ENCODE assay signal across 8 cellular contexts in genomic region chr1:61079898-61080336, GRCh38. TPM values are rescaled to one million over a fixed set of nuclear protein-coding genes. Genes with fewer than 3 reads are reported as not detected.
A peak's percentile ranks its signal among the peaks of the same experiment; 100 is the strongest.
DNase-seq lines count a peak whose midpoint lies in the region; ATAC-seq, FAIRE-seq and TF ChIP-seq lines count a peak whose summit lies in the region.

No MANE protein-coding gene starts in this region.

- H3K9me3 ChIP-seq in H9 (ENCODE audit: control insufficient read depth, low read depth, low read length) (no peaks in the 10 kb centered on the region), PC-3 (ENCODE audit: low read length) (no peaks in the 10 kb centered on the region)

- H3K4me3 ChIP-seq in AG09309 (ENCODE audit: control insufficient read depth, low read depth, low read length) (peak overlapping the region; percentile 11), PC-3 (ENCODE audit: low read length) (peak overlapping the region; percentile 76)

- H3K27me3 Mint-ChIP-seq in H9 (ENCODE audit: low read depth), result peaks cover 81% of the 10 kb centered on the region
- no peaks in the 10 kb centered on the region for H3K27me3 Mint-ChIP-seq in central memory CD8-positive, alpha-beta T cell

- TF ChIP-seq CTCF in AG09309 (IDR thresholded peaks at IDR 0.05; ENCODE audit: control insufficient read depth, insufficient read depth, low read depth, low read length, missing control alignments), result peak; percentile 25
- TF ChIP-seq CTCF in H9 (conservative IDR thresholded peaks at IDR 0.05), result peak; percentile 47; the same call in 2 of the 3 replicates
- peak; percentile 63 for TF ChIP-seq CTCF in PC-3 (conservative IDR thresholded peaks at IDR 0.05; ENCODE audit: low read depth, low read length)

- CTCF ChIA-PET in PC-3 (lab: Charles Lee), result interaction anchor here (0.6 kb wide), 1 partner anchor 15 kb away, joined by 3 read pairs; no protein-coding TSS in a partner anchor

- H3K23ac ChIP-seq in H9 (ENCODE audit: insufficient read length, low read depth, low read length), result no peak overlapping the region

- peak overlapping the region in 1 of 3 experiments; percentile 93; a peak in 2 of 7 replicates for H3K27ac Mint-ChIP-seq in H9
- peak overlapping the region; percentile 85 for H3K27ac Mint-ChIP-seq in central memory CD8-positive, alpha-beta T cell (ENCODE audit: low read depth)

- no peak overlapping the region for H4K8ac ChIP-seq in H9 (replicated peaks; ENCODE audit: insufficient read length, low read depth, low read length)

- H4K20me1 ChIP-seq in H9 (ENCODE audit: control insufficient read depth, insufficient read depth, insufficient read length) (no peaks in the 10 kb centered on the region), PC-3 (ENCODE audit: low read length) (no peaks in the 10 kb centered on the region)

- WGBS in H9 (ENCODE audit: extremely low coverage, insufficient read length, low lambda C conversion rate), result no CpG with 5 or more reads among the region's 14 CpGs

- peaks cover 0 to 3% of the 10 kb centered on the region in 2 experiments; a peak in 3 of 5 replicates for H3K9me3 Mint-ChIP-seq in H9
- H3K9me3 Mint-ChIP-seq in central memory CD8-positive, alpha-beta T cell, result no peaks in the 10 kb centered on the region

- H3K79me2 ChIP-seq in H9 (ENCODE audit: insufficient read depth, low read length), result no peaks in the 10 kb centered on the region
- peaks cover 19% of the 10 kb centered on the region for H3K79me2 ChIP-seq in PC-3 (ENCODE audit: low read length)

- H3K4me3 Mint-ChIP-seq in H9, result peak overlapping the region; percentile 47 to 80
- peak overlapping the region; percentile 92 for H3K4me3 Mint-ChIP-seq in central memory CD8-positive, alpha-beta T cell

- FAIRE-seq in HTR-8/SVneo (lab: Jason Lieb, UNC), result no peak

- H3K4ac ChIP-seq in H9 (ENCODE audit: low read depth, low read length), result no peak overlapping the region

- no peak overlapping the region for H3K9ac ChIP-seq in H9 (ENCODE audit: extremely low read depth, insufficient read length, low read length)
- peak overlapping the region; percentile 35 for H3K9ac ChIP-seq in PC-3 (ENCODE audit: low read length)

- H3K27ac ChIP-seq in H9 (ENCODE audit: insufficient read length, low read depth, low read length) (no peak overlapping the region), PC-3 (ENCODE audit: low read length) (peak overlapping the region; percentile 60)

- H2AK5ac ChIP-seq in H9 (ENCODE audit: insufficient read length, low read length), result no peak overlapping the region

- no peak overlapping the region for H2BK12ac ChIP-seq in H9 (ENCODE audit: insufficient read length, low read depth, low read length)

- intact Hi-C loops in PC-3 (cut with micrococcal nuclease), result loop anchor here (10.0 kb wide), 1 partner anchor 135 kb away; no protein-coding TSS in a partner anchor

- POLR2A ChIA-PET in PC-3 (lab: Charles Lee; ENCODE audit: unreplicated experiment), result interaction anchor here (0.7 kb wide), 1 partner anchor 509 kb away, joined by 3 read pairs; no protein-coding TSS in a partner anchor

- H3K14ac ChIP-seq in H9 (ENCODE audit: insufficient read depth, low read length), result no peak overlapping the region

- H4K5ac ChIP-seq in H9 (ENCODE audit: insufficient read length, low read depth, low read length), result no peak overlapping the region

- no TSS peak for BruUV-seq in PC-3 (replicated peaks; lab: Mats Ljungman, UMichigan)

- peak; percentile 25 for ATAC-seq in PC-3
- ATAC-seq in central memory CD8-positive, alpha-beta T cell (replicated peaks; ENCODE audit: extremely low read depth, poor library complexity, severe bottlenecking), result no peak

- H3F3A ChIP-seq in PC-3 (ENCODE audit: low read length, unreplicated experiment), result no peaks in the 10 kb centered on the region

- H3K56ac ChIP-seq in H9 (ENCODE audit: insufficient read length, low read depth, low read length), result no peak overlapping the region

- H3K9me2 ChIP-seq in PC-3 (replicated peaks; ENCODE audit: low read length), result no peaks in the 10 kb centered on the region

- no peaks in the 10 kb centered on the region for H3K79me1 ChIP-seq in H9 (ENCODE audit: insufficient read depth, low read depth, low read length, poor library complexity, severe bottlenecking)

- H3K36me3 ChIP-seq in PC-3 (ENCODE audit: low read depth, low read length), result no peaks in the 10 kb centered on the region

- peaks cover 47 to 54% of the 10 kb centered on the region in 2 experiments for H3K4me1 Mint-ChIP-seq in H9
- H3K4me1 Mint-ChIP-seq in central memory CD8-positive, alpha-beta T cell, result peaks cover 53% of the 10 kb centered on the region

- peaks cover 0 to 3% (median 0%) of the 10 kb centered on the region in 3 experiments; a peak in 2 of 7 replicates for H3K36me3 Mint-ChIP-seq in H9 (ENCODE audit: insufficient read depth in 1 of 3, low read depth in 3 of 3)
- peaks cover 17% of the 10 kb centered on the region for H3K36me3 Mint-ChIP-seq in central memory CD8-positive, alpha-beta T cell (ENCODE audit: insufficient read depth)

- no peak overlapping the region for H2BK20ac ChIP-seq in H9 (ENCODE audit: low read depth, low read length, poor library complexity, severe bottlenecking)

- H2BK5ac ChIP-seq in H9 (ENCODE audit: insufficient read length, low read length), result no peak overlapping the region

- no peak overlapping the region for H4K91ac ChIP-seq in H9 (ENCODE audit: insufficient read length, low read depth, low read length)

- H2BK120ac ChIP-seq in H9 (ENCODE audit: low read depth, low read length, poor library complexity, severe bottlenecking), result no peak overlapping the region

- H3K4me1 ChIP-seq in H9 (ENCODE audit: insufficient read depth, low read length) (peaks cover 12% of the 10 kb centered on the region; the same call in 1 of the 2 replicates), PC-3 (ENCODE audit: insufficient read depth, low read length) (peaks cover 51% of the 10 kb centered on the region)

- H2BK15ac ChIP-seq in H9 (ENCODE audit: low read depth, low read length), result no peak overlapping the region

- H2AFZ ChIP-seq in H9 (ENCODE audit: low read length), result no peak overlapping the region
- peak overlapping the region; percentile 78 for H2AFZ ChIP-seq in PC-3 (ENCODE audit: low read length)

- H3K27me3 ChIP-seq in H9 (ENCODE audit: insufficient read depth, low read length) (peaks cover 36% of the 10 kb centered on the region; the same call in 1 of the 2 replicates), PC-3 (ENCODE audit: low read length) (no peaks in the 10 kb centered on the region)

- no peak overlapping the region for H3K18ac ChIP-seq in H9 (ENCODE audit: insufficient read length, low read depth, low read length)

- DNase-seq in AG09309 (ENCODE audit: low read depth) (peak; percentile 32), H9 (peak; percentile 82), PC-3 (peak; percentile 85), islet precursor cell (peak; percentile 89), smooth muscle cell of the brain vasculature (ENCODE audit: low read depth, low spot score) (peak; percentile 74), T-helper 1 cell (no peak), HTR-8/SVneo (ENCODE audit: insufficient read length, low spot score) (no peak)
- DNase-seq in central memory CD8-positive, alpha-beta T cell (ENCODE audit: low spot score in 2 of 2), result no peak

- peaks cover 27% of the 10 kb centered on the region for H3K23me2 ChIP-seq in H9 (ENCODE audit: insufficient read length, low read depth, low read length, poor library complexity, severe bottlenecking)

- H3K4me2 ChIP-seq in H9 (ENCODE audit: insufficient read depth, insufficient read length, low read length) (peak overlapping the region; percentile 95), PC-3 (ENCODE audit: low read length) (peak overlapping the region; percentile 93)

- no peak overlapping the region for H3T11ph ChIP-seq in H9 (ENCODE audit: low read length)

RNA-seq across cellular contexts. Expression of gene NFIA, which starts 2.4 kb away (rescaled TPM):
- total RNA-seq in H9 (2021), result 0.35 and 0.70 TPM in 2 replicates
- 5.2 and 12.7 TPM in 2 replicates for total RNA-seq in PC-3 (2014; rRNA removed)

Comparison
In these comparisons a context has a peak if more than half of its experiments do, and no peak if none do; other contexts are left out.
1. DNase-seq: peak in AG09309 (single experiment), H9 (single experiment), PC-3 (single experiment), islet precursor cell (single experiment) and smooth muscle cell of the brain vasculature (single experiment); none in central memory CD8-positive, alpha-beta T cell (0 of 2), T-helper 1 cell (0 of 5) and HTR-8/SVneo (single experiment).
2. Peak in every context shown above with its lines, with median percentiles within 50 percentile points of each other: CTCF ChIP-seq.